8 cellular contexts compared by ENCODE assay signal in genomic region chr19:42386974-42387707, GRCh38. TPM values are rescaled to one million over a fixed set of nuclear protein-coding genes. Genes with fewer than 3 reads are reported as not detected.
DNase-seq lines count a peak whose midpoint lies in the region; ATAC-seq lines count a peak whose summit lies in the region.

No MANE protein-coding gene starts in this region.

- H3K36me3 ChIP-seq in BLaER1 treated with 17β-estradiol and CSF1 and Interleukin-3, amounts not matched to agents 10 nM and 100 nM: no peaks in the 10 kb centered on the region
- H3K36me3 ChIP-seq in mesendoderm (ENCODE audit: control insufficient read depth, insufficient read depth, low read length): no peaks in the 10 kb centered on the region

- DNase-seq in NCI-H526 treated with DMSO at 0.1 percent for 48 hours (lab: John Stamatoyannopoulos, UW): peak; percentile 73
- peak; percentile 53 to 54 for DNase-seq in activated CD4-positive, alpha-beta T cell treated with anti-CD3 and anti-CD28 coated beads, Interleukin-2, amount 50 U/mL, for 4 hours
- DNase-seq in effector CD8-positive, alpha-beta T cell (lab: John Stamatoyannopoulos, UW): peak; percentile 41
- DNase-seq in mesendoderm: peak; percentile 92
- DNase-seq in stimulated activated CD8-positive, alpha-beta memory T cell treated with anti-CD3 and anti-CD28 coated beads, Interleukin-2, amount 100 ng/mL, for 1 hour (ENCODE audit: low read depth in 2 of 2): peak; percentile 20 to 29

- peak overlapping the region; percentile 85 for H3K18ac ChIP-seq in mesendoderm (ENCODE audit: low read length)

- no peak overlapping the region for H2AK5ac ChIP-seq in mesendoderm (ENCODE audit: low read length)

- H3K23ac ChIP-seq in mesendoderm (ENCODE audit: low read length): no peak overlapping the region

- no peak overlapping the region for H2BK15ac ChIP-seq in mesendoderm (replicated peaks; ENCODE audit: low read depth)

- peak overlapping the region; percentile 87 for H3K4ac ChIP-seq in mesendoderm (ENCODE audit: low read depth, low read length)

- H3K4me3 ChIP-seq in BLaER1 treated with 17β-estradiol and CSF1 and Interleukin-3, amounts not matched to agents 10 nM and 100 nM: peak overlapping the region; percentile 46 to 71 (median 58)
- H3K4me3 ChIP-seq in mesendoderm (ENCODE audit: low read length): peak overlapping the region; percentile 59

- WGBS in mesendoderm (ENCODE audit: extremely low coverage, insufficient coverage, low lambda C conversion rate): no CpG with 5 or more reads among the region's 48 CpGs

- peak overlapping the region; percentile 64 to 92 (median 86) for H3K4me2 ChIP-seq in BLaER1 treated with 17β-estradiol and CSF1 and Interleukin-3, amounts not matched to agents 10 nM and 100 nM
- peak overlapping the region; percentile 88 for H3K4me2 ChIP-seq in mesendoderm (ENCODE audit: low read length)

- peaks cover 0 to 29% (median 25%) of the 10 kb centered on the region in 10 experiments; a peak in 17 of 20 replicates for H3K4me1 ChIP-seq in BLaER1 treated with 17β-estradiol and CSF1 and Interleukin-3, amounts not matched to agents 10 nM and 100 nM
- no peaks in the 10 kb centered on the region for H3K4me1 ChIP-seq in mesendoderm (ENCODE audit: control insufficient read depth, low read depth, low read length)

- ATAC-seq in HG02678 (IDR thresholded peaks at IDR 0.05; ENCODE audit: unreplicated experiment) (peak; percentile 45), GM21367 (IDR thresholded peaks at IDR 0.05; ENCODE audit: unreplicated experiment) (no peak)

- peak overlapping the region; percentile 7 to 71 (median 51); a peak in 16 of 22 replicates for H3K27ac ChIP-seq in BLaER1 treated with 17β-estradiol and CSF1 and Interleukin-3, amounts not matched to agents 10 nM and 100 nM
- H3K27ac ChIP-seq in mesendoderm (ENCODE audit: low read depth, low read length): peak overlapping the region; percentile 72

- no peaks in the 10 kb centered on the region for H3K9me3 ChIP-seq in BLaER1 treated with 17β-estradiol and CSF1 and Interleukin-3, amounts not matched to agents 10 nM and 100 nM (replicated peaks in 1 of 11)

- H2BK120ac ChIP-seq in mesendoderm (ENCODE audit: low read depth, low read length): no peak overlapping the region

- H3K79me1 ChIP-seq in mesendoderm (ENCODE audit: low read length): no peaks in the 10 kb centered on the region

- peaks cover 12 to 36% (median 21%) of the 10 kb centered on the region in 11 experiments; a peak in 21 of 22 replicates for H3K27me3 ChIP-seq in BLaER1 treated with 17β-estradiol and CSF1 and Interleukin-3, amounts not matched to agents 10 nM and 100 nM
- H3K27me3 ChIP-seq in mesendoderm (ENCODE audit: insufficient read depth, low read length, poor library complexity): no peaks in the 10 kb centered on the region

- H3K9ac ChIP-seq in BLaER1 treated with 17β-estradiol and CSF1 and Interleukin-3, amounts not matched to agents 10 nM and 100 nM: peak overlapping the region; percentile 57 to 77 (median 70); a peak in 21 of 22 replicates
- peak overlapping the region; percentile 87 for H3K9ac ChIP-seq in mesendoderm (ENCODE audit: low read length)

- H4K20me1 ChIP-seq in BLaER1 treated with 17β-estradiol and CSF1 and Interleukin-3, amounts not matched to agents 10 nM and 100 nM: no peaks in the 10 kb centered on the region; a peak in 1 of 22 replicates

- peak overlapping the region; percentile 97 for H3K56ac ChIP-seq in mesendoderm (ENCODE audit: low read length)

- H4K5ac ChIP-seq in mesendoderm (ENCODE audit: low read length): no peak overlapping the region

- H2BK5ac ChIP-seq in mesendoderm (ENCODE audit: low read length): peak overlapping the region; percentile 52

- peak overlapping the region; percentile 59 for H4K8ac ChIP-seq in mesendoderm (ENCODE audit: low read depth, low read length)

- no peaks in the 10 kb centered on the region for H3K79me2 ChIP-seq in mesendoderm (ENCODE audit: control insufficient read depth, insufficient read depth, low read length)

RNA-seq across cellular contexts. Expression of gene CNFN, which starts 3.0 kb away (rescaled TPM):
- polyA plus RNA-seq in mesendoderm (2013, experiment 1 of 2): 17.8 TPM
- 17.0 TPM for polyA plus RNA-seq in mesendoderm (2013, experiment 2 of 2)

RNA-seq across cellular contexts. Expression of gene LIPE, which starts 40.0 kb away (rescaled TPM):
- 3.5 TPM for polyA plus RNA-seq in mesendoderm (2013, experiment 1 of 2)
- 3.5 TPM for polyA plus RNA-seq in mesendoderm (2013, experiment 2 of 2)

RNA-seq across cellular contexts. Expression of gene CXCL17, which starts 55.6 kb away (rescaled TPM):
- polyA plus RNA-seq in mesendoderm (2013, experiment 1 of 2): 0.08 TPM
- polyA plus RNA-seq in mesendoderm (2013, experiment 2 of 2): 0.06 TPM

Comparison
In these comparisons a context has a peak if more than half of its experiments do, and no peak if none do; other contexts are left out.
1. DNase-seq: peak in every context shown above with its lines; median percentile 92 in mesendoderm; 73 in NCI-H526 treated with DMSO at 0.1 percent for 48 hours; 54 in activated CD4-positive, alpha-beta T cell treated with anti-CD3 and anti-CD28 coated beads, Interleukin-2, amount 50 U/mL, for 4 hours; 41 in effector CD8-positive, alpha-beta T cell; 24 in stimulated activated CD8-positive, alpha-beta memory T cell treated with anti-CD3 and anti-CD28 coated beads, Interleukin-2, amount 100 ng/mL, for 1 hour.